In genomic region chr1:164735315-164736052, GRCh38 we compare ENCODE assay signal across 11 cellular contexts.
A peak's percentile ranks its signal among the peaks of the same experiment; 100 is the strongest.
DNase-seq lines count a peak whose midpoint lies in the region; ATAC-seq and TF ChIP-seq lines count a peak whose summit lies in the region.
"Had no signal": no experiment of that assay in that cellular context is flagged by ENCODE, and none has a peak within 500 bp of the region (broad histone marks: within the 10 kb centered on the region; RNA-seq: fewer than 3 reads in every experiment).

No MANE protein-coding gene starts in this region.

- H3K36me3 ChIP-seq in parathyroid adenoma (ENCODE audit: control insufficient read depth, insufficient read depth, low read length), result no peaks in the 10 kb centered on the region

- peaks cover 0 to 10% (median 0%) of the 10 kb centered on the region in 7 donors for H3K9me3 Mint-ChIP-seq in CD14-positive monocyte

- H2AFZ ChIP-seq in parathyroid adenoma, result no peak overlapping the region

- peak overlapping the region; percentile 33 for H3K27ac ChIP-seq in epithelial cell of prostate
- no peak overlapping the region for H3K27ac ChIP-seq in parathyroid adenoma
- H3K27ac ChIP-seq: skin epidermis had no signal

- H3K4me1 Mint-ChIP-seq in CD14-positive monocyte, result no peaks in the 10 kb centered on the region
- H3K4me1 Mint-ChIP-seq: stimulated activated naive CD8-positive, alpha-beta T cell treated with anti-CD3 and anti-CD28 coated beads, Interleukin-15, amount 100 ng/mL, for 72 hours had no signal

- DNase-seq in HCEC 1CT, result peak; percentile 41
- DNase-seq in OCI-M1 (lab: John Stamatoyannopoulos, UW), result peak; percentile 73
- DNase-seq in epithelial cell of prostate (ENCODE audit: low read depth, low spot score), result peak; percentile 67
- DNase-seq in stimulated activated CD4-positive, alpha-beta T cell treated with anti-CD3 and anti-CD28 coated beads, Interleukin-4, amount 100 ng/mL, for 4 hours, result no peak
- no peak for DNase-seq in CD14-positive monocyte (ENCODE audit: low spot score)
- no peak for DNase-seq in SKM-1 treated with dmso at 0.1 percent for 144 hours (lab: John Stamatoyannopoulos, UW; ENCODE audit: unreplicated experiment)
- DNase-seq: stimulated activated naive CD8-positive, alpha-beta T cell treated with anti-CD3 and anti-CD28 coated beads, Interleukin-15, amount 100 ng/mL, for 72 hours; T-helper 1 cell had no signal

- H3K27me3 Mint-ChIP-seq in CD14-positive monocyte (ENCODE audit: low read depth in 3 of 3), result peaks cover 16 to 26% (median 22%) of the 10 kb centered on the region in 3 donors
- H3K27me3 Mint-ChIP-seq: stimulated activated naive CD8-positive, alpha-beta T cell treated with anti-CD3 and anti-CD28 coated beads, Interleukin-15, amount 100 ng/mL, for 72 hours had no signal

- no peaks in the 10 kb centered on the region for H3K27me3 ChIP-seq in parathyroid adenoma (ENCODE audit: control insufficient read depth, insufficient read depth, low read length)

- no peaks in the 10 kb centered on the region for H3K36me3 Mint-ChIP-seq in CD14-positive monocyte

- H3K4me3 ChIP-seq in parathyroid adenoma (ENCODE audit: low read depth, low read length), result no peak overlapping the region
- H3K4me3 ChIP-seq: skin epidermis had no signal

- H3K27ac Mint-ChIP-seq in CD14-positive monocyte, result no peak overlapping the region
- H3K27ac Mint-ChIP-seq: stimulated activated naive CD8-positive, alpha-beta T cell treated with anti-CD3 and anti-CD28 coated beads, Interleukin-15, amount 100 ng/mL, for 72 hours had no signal

- H3K4me2 ChIP-seq in parathyroid adenoma (ENCODE audit: low read length), result peak overlapping the region; percentile 19

- H3K9ac ChIP-seq in parathyroid adenoma, result no peak overlapping the region

- no peak overlapping the region for H3K4me3 Mint-ChIP-seq in CD14-positive monocyte
- H3K4me3 Mint-ChIP-seq: stimulated activated naive CD8-positive, alpha-beta T cell treated with anti-CD3 and anti-CD28 coated beads, Interleukin-15, amount 100 ng/mL, for 72 hours had no signal

- peaks cover 12% of the 10 kb centered on the region for H3K79me2 ChIP-seq in parathyroid adenoma

- H3K4me1 ChIP-seq in parathyroid adenoma, result no peaks in the 10 kb centered on the region

- intact Hi-C loops in CD14-positive monocyte (cut with micrococcal nuclease), result no loop called here

- TF ChIP-seq CTCF in parathyroid adenoma (IDR thresholded peaks at IDR 0.05) (no peak), CD14-positive monocyte (IDR thresholded peaks at IDR 0.05) (no peak)

- no peak for ATAC-seq in HG03457 (IDR thresholded peaks at IDR 0.05; ENCODE audit: unreplicated experiment)
- ATAC-seq: stimulated activated naive CD8-positive, alpha-beta T cell treated with anti-CD3 and anti-CD28 coated beads, Interleukin-15, amount 100 ng/mL, for 72 hours had no signal

- H3K9me3 ChIP-seq in parathyroid adenoma (ENCODE audit: control insufficient read depth, low read length), result no peaks in the 10 kb centered on the region

Comparison
In these comparisons a context has a peak if more than half of its experiments do, and no peak if none do; other contexts are left out.
1. DNase-seq: peak in HCEC 1CT (single experiment), OCI-M1 (single experiment) and epithelial cell of prostate (single experiment); none in stimulated activated CD4-positive, alpha-beta T cell treated with anti-CD3 and anti-CD28 coated beads, Interleukin-4, amount 100 ng/mL, for 4 hours (0 of 2), CD14-positive monocyte (single experiment) and SKM-1 treated with dmso at 0.1 percent for 144 hours (single experiment).